16 cellular contexts compared by ENCODE assay signal in genomic region chr4:127261476-127261875, GRCh38.
A peak's percentile ranks its signal among the peaks of the same experiment; 100 is the strongest.
DNase-seq lines count a peak whose midpoint lies in the region; ATAC-seq and TF ChIP-seq lines count a peak whose summit lies in the region.
"Had no signal": no experiment of that assay in that cellular context is flagged by ENCODE, and none has a peak within 500 bp of the region (broad histone marks: within the 10 kb centered on the region; RNA-seq: fewer than 3 reads in every experiment).

No MANE protein-coding gene starts in this region.

- H3K14ac ChIP-seq in mesenchymal stem cell (ENCODE audit: low read length in 2 of 2) = no peak overlapping the region

- H4K20me1 ChIP-seq in mammary epithelial cell (ENCODE audit: insufficient read depth, low read length) = no peaks in the 10 kb centered on the region

- no peak overlapping the region for H3K23ac ChIP-seq in mesenchymal stem cell (ENCODE audit: low read length in 2 of 2)

- no peak overlapping the region for H3K9ac ChIP-seq in mammary epithelial cell (ENCODE audit: insufficient read depth, low read length)
- H3K9ac ChIP-seq in mesenchymal stem cell (ENCODE audit: low read length) = peak overlapping the region; percentile 1

- no peak for TF ChIP-seq POLR2A in erythroblast (IDR thresholded peaks at IDR 0.05; ENCODE audit: low read length)

- H4K91ac ChIP-seq in mesenchymal stem cell (ENCODE audit: low read length) = no peak overlapping the region

- dilution Hi-C loops in mammary epithelial cell (cut with HindIII; ENCODE audit: low sequenced_read_pairs) = no loop called here

- H2BK120ac ChIP-seq in mesenchymal stem cell (ENCODE audit: low read depth, low read length) = no peak overlapping the region

- H3K27me3 ChIP-seq in mammary epithelial cell (ENCODE audit: insufficient read depth, low read length) (no peaks in the 10 kb centered on the region), mesenchymal stem cell (ENCODE audit: control insufficient read depth in 1 of 2, insufficient read depth in 1 of 2, low read length in 2 of 2) (no peaks in the 10 kb centered on the region), lower lobe of right lung (ENCODE audit: low read depth) (no peaks in the 10 kb centered on the region)
- H3K27me3 ChIP-seq: sigmoid colon had no signal

- H4K8ac ChIP-seq in mesenchymal stem cell (ENCODE audit: low read length) = no peak overlapping the region

- ATAC-seq in lower lobe of right lung = no peak
- ATAC-seq: activated T-cell treated with anti-CD3 and anti-CD28 coated beads, Interleukin-2, amount 50 U/mL, for 4 hours had no signal

- H3K4me1 ChIP-seq in mammary epithelial cell (ENCODE audit: insufficient read depth, low read length) = peaks cover 8% of the 10 kb centered on the region
- no peaks in the 10 kb centered on the region for H3K4me1 ChIP-seq in mesenchymal stem cell (ENCODE audit: control insufficient read depth, insufficient read depth, low read depth, low read length)
- no peaks in the 10 kb centered on the region for H3K4me1 ChIP-seq in lower lobe of right lung
- H3K4me1 ChIP-seq: sigmoid colon had no signal

- H3K36me3 ChIP-seq in mammary epithelial cell (ENCODE audit: insufficient read depth, low read length) (no peaks in the 10 kb centered on the region), mesenchymal stem cell (ENCODE audit: control insufficient read depth in 1 of 2, insufficient read depth in 2 of 2, low read depth in 1 of 2, low read length in 2 of 2) (no peaks in the 10 kb centered on the region), lower lobe of right lung (no peaks in the 10 kb centered on the region)
- H3K36me3 ChIP-seq: sigmoid colon had no signal

- no peaks in the 10 kb centered on the region for H3K79me1 ChIP-seq in mesenchymal stem cell (replicated peaks; ENCODE audit: low read length, poor library complexity, severe bottlenecking)

- H2AK5ac ChIP-seq in mesenchymal stem cell (ENCODE audit: low read length, severe bottlenecking) = no peak overlapping the region

- no TSS peak for BruUV-seq in mammary epithelial cell (replicated peaks; lab: Mats Ljungman, UMichigan)

- CTCF ChIA-PET in mammary epithelial cell (lab: Charles Lee; ENCODE audit: low non-redundant PET) = no interaction called here

- WGBS in mammary epithelial cell (ENCODE audit: low coverage, missing lambda C conversion rate) = 0% methylated on average over 1 of the region's 1 CpG
- 33% methylated on average over 1 of the region's 1 CpG for WGBS in mesenchymal stem cell

- H2AFZ ChIP-seq in mammary epithelial cell (ENCODE audit: low read depth, low read length) (peak overlapping the region; percentile 22), mesenchymal stem cell (ENCODE audit: low read depth, low read length) (no peak overlapping the region)

- H2BK5ac ChIP-seq in mesenchymal stem cell (ENCODE audit: low read depth, low read length, poor library complexity, severe bottlenecking) = no peak overlapping the region

- TF ChIP-seq CTCF in LNCaP clone FGC (IDR thresholded peaks at IDR 0.05; ENCODE audit: control insufficient read depth, extremely low read depth, insufficient read depth) = no peak
- TF ChIP-seq CTCF in mammary epithelial cell (conservative IDR thresholded peaks at IDR 0.05 in 1 of 2, IDR thresholded peaks at IDR 0.05 in 1 of 2; ENCODE audit: extremely low read depth in 1 of 2, insufficient read depth in 1 of 2, low read depth in 1 of 2, low read length in 2 of 2) = no peak
- no peak for TF ChIP-seq CTCF in lower lobe of right lung (IDR thresholded peaks at IDR 0.05)

- H3K4me3 ChIP-seq in LNCaP clone FGC (ENCODE audit: low read depth, low read length) (no peak overlapping the region), mammary epithelial cell (replicated peaks in 1 of 3; ENCODE audit: insufficient read depth in 1 of 3, low read depth in 2 of 3, low read length in 3 of 3) (no peak overlapping the region), mesenchymal stem cell (ENCODE audit: insufficient read depth in 1 of 2, low read depth in 1 of 2, low read length in 2 of 2) (no peak overlapping the region), lower lobe of right lung (no peak overlapping the region)
- H3K4me3 ChIP-seq: sigmoid colon had no signal

- intact Hi-C loops in mammary epithelial cell (cut with micrococcal nuclease) (no loop called here), lower lobe of right lung (cut with DNase I) (no loop called here)

- no peak overlapping the region for H2BK15ac ChIP-seq in mesenchymal stem cell (ENCODE audit: low read depth, poor library complexity, severe bottlenecking)

- no peaks in the 10 kb centered on the region for H3K9me3 ChIP-seq in mammary epithelial cell (replicated peaks; ENCODE audit: insufficient read depth, low read length)
- no peaks in the 10 kb centered on the region for H3K9me3 ChIP-seq in mesenchymal stem cell (ENCODE audit: control insufficient read depth, low read length)
- no peaks in the 10 kb centered on the region for H3K9me3 ChIP-seq in lower lobe of right lung

- no peak overlapping the region for H3K27ac ChIP-seq in mammary epithelial cell (ENCODE audit: insufficient read depth, low read depth, low read length)
- no peak overlapping the region for H3K27ac ChIP-seq in mesenchymal stem cell (ENCODE audit: low read length, poor library complexity, severe bottlenecking)
- no peak overlapping the region for H3K27ac ChIP-seq in lower lobe of right lung
- H3K27ac ChIP-seq: sigmoid colon had no signal

- no peak overlapping the region for H2BK12ac ChIP-seq in mesenchymal stem cell (ENCODE audit: low read length in 2 of 2)

- H3K4me2 ChIP-seq in mammary epithelial cell (ENCODE audit: insufficient read depth, low read depth, low read length) (peak overlapping the region; percentile 44), mesenchymal stem cell (ENCODE audit: low read length, poor library complexity, severe bottlenecking) (no peak overlapping the region)

- no peaks in the 10 kb centered on the region for H3K79me2 ChIP-seq in mammary epithelial cell (ENCODE audit: insufficient read depth, low read length)

- H3K4ac ChIP-seq in mesenchymal stem cell (ENCODE audit: low read depth in 1 of 2, low read length in 2 of 2) = no peak overlapping the region

- in situ Hi-C loops in mammary epithelial cell (cut with MboI; ENCODE audit: low sequenced_read_pairs in 2 of 2) = no loop called here

- H3K18ac ChIP-seq in mesenchymal stem cell (ENCODE audit: low read depth in 1 of 2, low read length in 2 of 2) = no peak overlapping the region

- DNase-seq in DMS53 (lab: John Stamatoyannopoulos, UW) (peak; percentile 57), LNCaP clone FGC (ENCODE audit: low read depth) (peak; percentile 39), mammary epithelial cell (peak; percentile 56), mesenchymal stem cell (no peak), erythroblast (lab: John Stamatoyannopoulos, UW) (no peak), lower lobe of right lung (no peak), MV-4-11 (lab: John Stamatoyannopoulos, UW) (no peak)
- DNase-seq in activated effector memory CD4-positive, alpha-beta T cell treated with Interleukin-2 at 50 U/mL for 16 hours = no peak
- DNase-seq: activated CD4-positive, CD25-positive, alpha-beta regulatory T cell treated with anti-CD3 and anti-CD28 coated beads, Interleukin-2, amount 50 U/mL, for 72 hours; activated naive CD4-positive, alpha-beta T cell treated with anti-CD3 and anti-CD28 coated beads, Interleukin-2, amount 50 U/mL, for 16 hours; activated T-cell treated with anti-CD3 and anti-CD28 coated beads, Interleukin-2, amount 50 U/mL, for 4 hours; NCI-H1436; NCI-H226; OCI-M1; Right ventricle myocardium superior; sigmoid colon had no signal

Comparison
In these comparisons a context has a peak if more than half of its experiments do, and no peak if none do; other contexts are left out.
1. DNase-seq: peak in DMS53 (single experiment), LNCaP clone FGC (single experiment) and mammary epithelial cell (single experiment); none in mesenchymal stem cell (single experiment), erythroblast (0 of 2), activated effector memory CD4-positive, alpha-beta T cell treated with Interleukin-2 at 50 U/mL for 16 hours (single experiment), lower lobe of right lung (single experiment) and MV-4-11 (single experiment).